In genomic region chr2:32277674-32278475, GRCh38 we compare ENCODE assay signal across 8 cellular contexts. TPM values are rescaled to one million over a fixed set of nuclear protein-coding genes. Genes with fewer than 3 reads are reported as not detected.
DNase-seq lines count a peak whose midpoint lies in the region; TF ChIP-seq lines count a peak whose summit lies in the region.

YIPF4 (plus strand) TSS chr2:32277904; CDS start chr2:32278156, 252 bp downstream.

- H3K27me3 ChIP-seq in HAP-1 (ENCODE audit: low read depth) = no peaks in the 10 kb centered on the region
- no peaks in the 10 kb centered on the region for H3K27me3 ChIP-seq in MM.1S (replicated peaks; ENCODE audit: insufficient read depth, low read length)
- no peaks in the 10 kb centered on the region for H3K27me3 ChIP-seq in stomach smooth muscle (ENCODE audit: control insufficient read depth in 1 of 2, insufficient read depth in 2 of 2, low read length in 2 of 2)

- H3K4me3 Mint-ChIP-seq in neural crest cell = peak within 1 kb of the TSS; percentile 90

- no peaks in the 10 kb centered on the region for H3F3A ChIP-seq in MM.1S (ENCODE audit: insufficient read depth, low read length)

- no peaks in the 10 kb centered on the region for H3K9me3 Mint-ChIP-seq in neural crest cell

- H3K4me3 ChIP-seq in HAP-1 (peak within 1 kb of the TSS; percentile 93), MM.1S (ENCODE audit: low read length) (peak within 1 kb of the TSS; percentile 99), foreskin fibroblast (ENCODE audit: low read depth in 1 of 2, low read length in 2 of 2) (peak within 1 kb of the TSS; percentile 96 to 99), stomach smooth muscle (ENCODE audit: low read length in 2 of 2) (peak within 1 kb of the TSS; percentile 98)

- H3K36me3 Mint-ChIP-seq in neural crest cell (ENCODE audit: low read depth) = no peaks in the 10 kb centered on the region

- H3K4me2 ChIP-seq in MM.1S (ENCODE audit: low read depth, low read length) = peak within 1 kb of the TSS; percentile 83

- DNase-seq in HAP-1 (ENCODE audit: low spot score in 2 of 2) (peak; percentile 90 to 94), MM.1S (peak; percentile 90), SIG-M5 (lab: John Stamatoyannopoulos, UW) (peak; percentile 73), activated gamma-delta T cell (lab: John Stamatoyannopoulos, UW) (peak; percentile 45), foreskin fibroblast (peak; percentile 85 to 94), neural crest cell (ENCODE audit: low read depth, low spot score) (peak; percentile 92)

- in situ Hi-C loops in HAP-1 (cut with MboI; ENCODE audit: low sequenced_read_pairs) = no loop called here

- no peaks in the 10 kb centered on the region for H3K9me2 ChIP-seq in MM.1S (replicated peaks; ENCODE audit: insufficient read depth, low read length)

- peaks cover 41% of the 10 kb centered on the region for H3K79me2 ChIP-seq in MM.1S (ENCODE audit: low read length)

- H3K9me3 ChIP-seq in ES-I3 (ENCODE audit: control insufficient read depth, insufficient read depth, low read length) = no peaks in the 10 kb centered on the region
- no peaks in the 10 kb centered on the region for H3K9me3 ChIP-seq in HAP-1
- no peaks in the 10 kb centered on the region for H3K9me3 ChIP-seq in MM.1S (replicated peaks; ENCODE audit: insufficient read depth, low read length)
- no peaks in the 10 kb centered on the region for H3K9me3 ChIP-seq in stomach smooth muscle (ENCODE audit: control insufficient read depth in 2 of 2, low read length in 2 of 2)

- H3K36me3 ChIP-seq in ES-I3 (ENCODE audit: insufficient read depth, low read length) (no peaks in the 10 kb centered on the region), HAP-1 (replicated peaks) (no peaks in the 10 kb centered on the region), MM.1S (replicated peaks; ENCODE audit: insufficient read depth, low read length) (no peaks in the 10 kb centered on the region), stomach smooth muscle (ENCODE audit: control insufficient read depth in 2 of 2, insufficient read depth in 2 of 2, low read length in 2 of 2) (peaks cover 2 to 4% of the 10 kb centered on the region in 2 donors)

- H3K27ac Mint-ChIP-seq in neural crest cell (ENCODE audit: unreplicated experiment) = peak within 1 kb of the TSS; percentile 95

- H4K20me1 ChIP-seq in MM.1S (ENCODE audit: insufficient read depth, low read length) = no peaks in the 10 kb centered on the region

- H3K4me1 Mint-ChIP-seq in neural crest cell = peaks cover 12% of the 10 kb centered on the region

- no peak for TF ChIP-seq CTCF in MM.1S (IDR thresholded peaks at IDR 0.05; ENCODE audit: low read length)
- TF ChIP-seq CTCF in foreskin fibroblast (IDR thresholded peaks at IDR 0.05; ENCODE audit: low read depth, low read length) = no peak
- TF ChIP-seq CTCF in neural crest cell (conservative IDR thresholded peaks at IDR 0.05) = no peak

- peak within 1 kb of the TSS; percentile 14; the same call in 1 of the 2 replicates for H3K27ac ChIP-seq in MM.1S (ENCODE audit: low read length)
- H3K27ac ChIP-seq in stomach smooth muscle (ENCODE audit: low read length) = peak within 1 kb of the TSS; percentile 38

- H3K27me3 Mint-ChIP-seq in neural crest cell (ENCODE audit: low read depth) = peaks cover 12% of the 10 kb centered on the region

- H2AFZ ChIP-seq in MM.1S (ENCODE audit: low read length) = peak within 1 kb of the TSS; percentile 97

- H3K4me1 ChIP-seq in ES-I3 (ENCODE audit: insufficient read depth, low read length) (no peaks in the 10 kb centered on the region), HAP-1 (peaks cover 5% of the 10 kb centered on the region), MM.1S (ENCODE audit: low read length) (peaks cover 12% of the 10 kb centered on the region), stomach smooth muscle (ENCODE audit: control insufficient read depth, insufficient read depth, low read length) (no peaks in the 10 kb centered on the region)

- H3K9ac ChIP-seq in ES-I3 (ENCODE audit: low read depth, low read length) = peak within 1 kb of the TSS; percentile 89
- H3K9ac ChIP-seq in MM.1S (ENCODE audit: low read length) = peak within 1 kb of the TSS; percentile 97
- peak within 1 kb of the TSS; percentile 93 to 98 for H3K9ac ChIP-seq in stomach smooth muscle (ENCODE audit: low read length in 2 of 2)

RNA-seq across cellular contexts. Expression of gene YIPF4, which starts in this region (rescaled TPM):
- total RNA-seq in neural crest cell = 27.8 and 31.6 TPM in 2 replicates

Comparison
In these comparisons a context has a peak if more than half of its experiments do, and no peak if none do; other contexts are left out.
1. Peak in every context shown above with its lines: DNase-seq, H3K4me3 ChIP-seq and H3K27ac ChIP-seq.